ENCODE assay signal across 7 cellular contexts in genomic region chr1:227728059-227728891, GRCh38. TPM values are rescaled to one million over a fixed set of nuclear protein-coding genes. Genes with fewer than 3 reads are reported as not detected.
DNase-seq lines count a peak whose midpoint lies in the region; ATAC-seq and TF ChIP-seq lines count a peak whose summit lies in the region.

No MANE protein-coding gene starts in this region.

- no peak for ATAC-seq in GM18505 (IDR thresholded peaks at IDR 0.05; ENCODE audit: unreplicated experiment)
- ATAC-seq in PC-3, result peak; percentile 89

- H3K9ac ChIP-seq in PC-3 (ENCODE audit: low read length), result peak overlapping the region; percentile 71
- peak overlapping the region in 4 of 5 donors; percentile 34 to 78 (median 55) for H3K9ac ChIP-seq in subcutaneous abdominal adipose tissue (ENCODE audit: low read length in 5 of 5)

- POLR2A ChIA-PET in PC-3 (lab: Charles Lee; ENCODE audit: unreplicated experiment), result no interaction called here

- no peaks in the 10 kb centered on the region for H4K20me1 ChIP-seq in PC-3 (ENCODE audit: low read length)

- intact Hi-C loops in PC-3 (cut with micrococcal nuclease), result loop anchor here (1.0 to 10.0 kb wide), 3 partner anchors 166 to 247 kb away; partner anchors contain the start of gene ZNF678

- H2AFZ ChIP-seq in PC-3 (ENCODE audit: low read length), result peak overlapping the region; percentile 93

- H3K36me3 ChIP-seq in PC-3 (ENCODE audit: low read depth, low read length) (peaks cover 21% of the 10 kb centered on the region), subcutaneous abdominal adipose tissue (ENCODE audit: control insufficient read depth in 5 of 5, insufficient read depth in 5 of 5, low read length in 5 of 5) (peaks cover 0 to 25% (median 18%) of the 10 kb centered on the region in 5 donors)

- no peak overlapping the region for H3K27ac Mint-ChIP-seq in nephron progenitor cell

- H3K9me3 ChIP-seq in PC-3 (ENCODE audit: low read length) (no peaks in the 10 kb centered on the region), subcutaneous abdominal adipose tissue (ENCODE audit: control insufficient read depth in 5 of 5, low read length in 5 of 5) (no peaks in the 10 kb centered on the region)

- H3K9me2 ChIP-seq in PC-3 (replicated peaks; ENCODE audit: low read length), result no peaks in the 10 kb centered on the region

- H3K9me3 Mint-ChIP-seq in nephron progenitor cell, result peaks cover 17% of the 10 kb centered on the region

- H3F3A ChIP-seq in PC-3 (ENCODE audit: low read length, unreplicated experiment), result no peaks in the 10 kb centered on the region

- peak overlapping the region; percentile 86 for H3K4me3 Mint-ChIP-seq in nephron progenitor cell

- H3K27me3 ChIP-seq in PC-3 (ENCODE audit: low read length) (no peaks in the 10 kb centered on the region), subcutaneous abdominal adipose tissue (ENCODE audit: control insufficient read depth in 5 of 5, insufficient read depth in 4 of 5, low read length in 5 of 5) (no peaks in the 10 kb centered on the region)

- peak overlapping the region; percentile 99 for H3K4me2 ChIP-seq in PC-3 (ENCODE audit: low read length)

- H3K4me3 ChIP-seq in PC-3 (ENCODE audit: low read length) (peak overlapping the region; percentile 82), fibroblast of mammary gland (ENCODE audit: control insufficient read depth, low read depth, low read length) (peak overlapping the region; percentile 39), subcutaneous abdominal adipose tissue (ENCODE audit: low read depth in 1 of 5, low read length in 5 of 5) (peak overlapping the region; percentile 61 to 77 (median 73))

- TF ChIP-seq CTCF in PC-3 (conservative IDR thresholded peaks at IDR 0.05; ENCODE audit: low read depth, low read length), result 0 out of 2 replicates have a peak, but pooled peaks have one; percentile 14
- no peak for TF ChIP-seq CTCF in fibroblast of mammary gland (conservative IDR thresholded peaks at IDR 0.05; ENCODE audit: control insufficient read depth, insufficient read depth, low read depth, low read length)
- no peak for TF ChIP-seq CTCF in nephron progenitor cell (IDR thresholded peaks at IDR 0.05)

- peaks cover 32% of the 10 kb centered on the region for H3K4me1 Mint-ChIP-seq in nephron progenitor cell

- H3K36me3 Mint-ChIP-seq in nephron progenitor cell (ENCODE audit: low read depth), result peaks cover 12% of the 10 kb centered on the region

- H3K4me1 ChIP-seq in PC-3 (ENCODE audit: insufficient read depth, low read length), result peaks cover 19% of the 10 kb centered on the region
- peaks cover 2 to 33% (median 16%) of the 10 kb centered on the region in 5 donors for H3K4me1 ChIP-seq in subcutaneous abdominal adipose tissue (ENCODE audit: control insufficient read depth in 5 of 5, insufficient read depth in 5 of 5, low read length in 5 of 5)

- peaks cover 9% of the 10 kb centered on the region for H3K27me3 Mint-ChIP-seq in nephron progenitor cell (ENCODE audit: low read depth, poor library complexity)

- CTCF ChIA-PET in PC-3 (lab: Charles Lee), result no interaction called here

- TSS peak; percentile 36 for BruUV-seq in PC-3 (replicated peaks; lab: Mats Ljungman, UMichigan)

- H3K27ac ChIP-seq in PC-3 (ENCODE audit: low read length), result peak overlapping the region; percentile 29
- H3K27ac ChIP-seq in subcutaneous abdominal adipose tissue (ENCODE audit: low read depth, low read length), result no peak overlapping the region

- peak; percentile 81 for DNase-seq in HT1080 (ENCODE audit: low read depth)
- DNase-seq in PC-3, result peak; percentile 98
- DNase-seq in activated T-helper 1 cell treated with Interleukin-2 at 50 U/mL for 16 hours (ENCODE audit: low read depth), result peak; percentile 54
- DNase-seq in fibroblast of mammary gland (ENCODE audit: low read depth), result peak; percentile 42
- peak; percentile 85 for DNase-seq in nephron progenitor cell

- H3K79me2 ChIP-seq in PC-3 (ENCODE audit: low read length), result peaks cover 13% of the 10 kb centered on the region

- peak; percentile 45 for TF ChIP-seq POLR2A in GM18505 (IDR thresholded peaks at IDR 0.05; ENCODE audit: borderline replicate concordance, extremely low read depth, insufficient read depth, insufficient read length)

RNA-seq across cellular contexts. Expression of gene JMJD4, which starts 6.8 kb away (rescaled TPM):
- 37.7 and 47.6 TPM in 2 replicates for total RNA-seq in HT1080 (2014; rRNA removed; shearing (Covaris generic))
- 19.7 and 20.4 TPM in 2 replicates for polyA plus RNA-seq in HT1080 (2015; cell fraction: cytosol; rRNA removed)
- 26.3 and 31.5 TPM in 2 replicates for polyA plus RNA-seq in HT1080 (2015; cell fraction: nucleus; rRNA removed)
- 80.5 and 87.8 TPM in 2 replicates for total RNA-seq in PC-3 (2014; rRNA removed)

RNA-seq across cellular contexts. Expression of gene SNAP47, which starts 7.0 kb away (rescaled TPM):
- total RNA-seq in HT1080 (2014; rRNA removed; shearing (Covaris generic)), result 43.6 and 47.0 TPM in 2 replicates
- 32.5 and 34.8 TPM in 2 replicates for polyA plus RNA-seq in HT1080 (2015; cell fraction: cytosol; rRNA removed)
- polyA plus RNA-seq in HT1080 (2015; cell fraction: nucleus; rRNA removed), result 18.7 and 22.7 TPM in 2 replicates
- total RNA-seq in PC-3 (2014; rRNA removed), result 123 and 145 TPM in 2 replicates

Comparison
In these comparisons a context has a peak if more than half of its experiments do, and no peak if none do; other contexts are left out.
1. DNase-seq: peak in every context shown above with its lines; median percentile 98 in PC-3; 85 in nephron progenitor cell; 81 in HT1080; 54 in activated T-helper 1 cell treated with Interleukin-2 at 50 U/mL for 16 hours; 42 in fibroblast of mammary gland.